21 cellular contexts compared by ENCODE assay signal in genomic region chr3:158166223-158166622, GRCh38.
"Had no signal": no experiment of that assay in that cellular context is flagged by ENCODE, and none has a peak within 500 bp of the region (broad histone marks: within the 10 kb centered on the region; RNA-seq: fewer than 3 reads in every experiment).

No MANE protein-coding gene starts in this region.

- H3K9me3 ChIP-seq: left ventricle myocardium inferior, ovary, right atrium auricular region, right lobe of liver, tibial nerve, uterus had no signal

- ATAC-seq: naive thymus-derived CD4-positive, alpha-beta T cell; natural killer cell treated with Interleukin-12 subunit alpha and Interleukin-12 subunit beta and Interleukin-15 and Interleukin-18, amount 100 ng/mL, for 72 hours; right lobe of liver; stimulated activated memory B cell treated with anti-CD40 and anti-IgM and Interleukin-4, amounts not matched to agents 10 μg/mL and 1 μg/mL and 100 μg/mL, for 72 hours; stimulated activated naive CD8-positive, alpha-beta T cell treated with anti-CD3 and anti-CD28 coated beads, Interleukin-15, amount 100 ng/mL, for 72 hours had no signal

- H3K27ac ChIP-seq: left ventricle myocardium inferior, ovary, right atrium auricular region, right lobe of liver, tibial nerve, uterus had no signal

- DNase-seq: hypothalamus; immature natural killer cell; left ventricle myocardium inferior; mesendoderm; naive thymus-derived CD4-positive, alpha-beta T cell; ovary; right lobe of liver; stimulated activated CD4-positive, alpha-beta T cell treated with anti-CD3 and anti-CD28 coated beads, Interleukin-1b, Interleukin-23, amount 100 ng/mL, for 48 hours; stimulated activated CD4-positive, alpha-beta T cell treated with anti-CD3 and anti-CD28 coated beads, Interleukin-2, amount 100 ng/mL, for 48 hours; stimulated activated CD4-positive, alpha-beta T cell treated with anti-CD3 and anti-CD28 coated beads, Interleukin-4, amount 100 ng/mL, for 4 hours; stimulated activated CD8-positive, alpha-beta memory T cell treated with anti-CD3 and anti-CD28 coated beads, Interleukin-4, amount 100 ng/mL, for 48 hours; stimulated activated naive CD4-positive, alpha-beta T cell treated with Interleukin-2 at 50 U/mL for 16 hours; stimulated activated naive CD8-positive, alpha-beta T cell treated with anti-CD3 and anti-CD28 coated beads, Interleukin-15, amount 100 ng/mL, for 72 hours; substantia nigra; uterus had no signal

- H3K27me3 ChIP-seq: ovary, right atrium auricular region, right lobe of liver, tibial nerve, uterus had no signal

- H3K36me3 ChIP-seq: left ventricle myocardium inferior, ovary, right atrium auricular region, right lobe of liver, uterus had no signal

- H3K4me3 ChIP-seq: left ventricle myocardium inferior, lung, ovary, right atrium auricular region, right lobe of liver, smooth muscle cell, tibial nerve, uterus had no signal

- H3K4me1 ChIP-seq: right lobe of liver, uterus had no signal

- H3K4me2 ChIP-seq: smooth muscle cell had no signal
